ENCODE assay signal across 11 cellular contexts in genomic region chr5:123075521-123076163, GRCh38.
"Had no signal": no experiment of that assay in that cellular context is flagged by ENCODE, and none has a peak within 500 bp of the region (broad histone marks: within the 10 kb centered on the region; RNA-seq: fewer than 3 reads in every experiment).

No MANE protein-coding gene starts in this region.

- ATAC-seq: GM23338, HCT116 had no signal

- DNase-seq: GM23248, GOT3, H7, H9, HCEC 1CT, HFFc6 had no signal

- H3K4me1 Mint-ChIP-seq: GM23338, H9 had no signal

- H3K36me3 ChIP-seq: HAP-1 had no signal

- H3K9me3 ChIP-seq: HAP-1 had no signal

- H3K4me3 Mint-ChIP-seq: GM23338, H9, HFFc6 had no signal

- H3K27ac ChIP-seq: GM23248 had no signal

- H3K9me3 Mint-ChIP-seq: GM23338, H9, HFFc6 had no signal

- H3K27ac Mint-ChIP-seq: GM23338, H9, HFFc6 had no signal

- FAIRE-seq: H1, H54 had no signal

- H3K4me3 ChIP-seq: GM23248, GM23338, HAP-1 had no signal

- H3K4me1 ChIP-seq: HAP-1 had no signal
